Comparison of ENCODE assay signal across 9 cellular contexts in the genomic region with DNA sequence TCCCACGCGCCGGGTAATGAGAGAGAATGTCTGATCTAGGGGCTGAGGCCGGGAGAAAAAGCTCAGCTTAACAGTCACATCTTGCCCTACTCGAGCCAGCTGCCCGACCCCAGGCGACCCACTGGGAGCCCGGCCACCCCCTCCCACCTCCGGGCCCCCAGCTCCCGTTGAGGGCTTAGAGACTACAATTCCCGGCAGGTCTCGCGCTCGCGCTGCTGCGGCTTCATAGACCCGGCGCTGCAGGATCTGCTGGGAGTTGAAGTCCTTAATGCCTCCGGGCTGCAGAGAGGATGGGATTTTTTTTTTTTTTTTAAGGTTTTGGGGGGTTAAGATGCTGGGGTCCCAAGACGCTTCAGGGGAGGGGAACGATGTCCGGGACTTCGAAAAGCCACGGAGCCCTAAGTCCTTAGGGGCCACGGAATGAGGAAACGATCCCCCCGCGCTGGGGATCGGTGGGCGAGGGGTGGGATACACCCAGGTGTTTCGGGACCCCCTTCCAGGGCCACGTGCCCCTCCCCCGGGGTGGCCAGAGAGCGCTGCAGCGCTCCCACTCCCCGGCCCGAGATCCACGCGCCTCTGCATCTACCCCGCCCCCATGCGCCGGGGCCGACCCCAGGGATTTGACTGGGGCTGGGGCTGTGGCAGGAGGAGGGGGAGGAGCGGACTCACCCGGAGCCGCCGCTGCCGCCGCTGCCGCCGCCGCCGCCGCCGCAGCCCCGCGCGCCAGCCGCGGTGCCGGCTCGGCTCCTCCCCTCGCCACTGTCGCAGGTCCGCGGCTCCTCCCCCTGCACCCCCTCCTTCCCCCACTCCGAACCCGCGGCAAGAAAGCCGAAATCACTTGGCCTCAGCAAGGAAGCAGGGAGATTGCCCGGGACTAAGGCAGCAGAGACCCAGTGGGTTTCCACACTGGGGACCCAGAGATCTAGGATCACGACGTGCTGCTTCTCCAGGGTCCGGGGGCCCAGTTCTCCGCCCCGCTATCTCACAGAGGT. TPM values are rescaled to one million over a fixed set of nuclear protein-coding genes. Genes with fewer than 3 reads are reported as not detected.
DNase-seq lines count a peak whose midpoint lies in the region; ATAC-seq, FAIRE-seq and TF ChIP-seq lines count a peak whose summit lies in the region.
"Had no signal": no experiment of that assay in that cellular context is flagged by ENCODE, and none has a peak within 500 bp of the region (broad histone marks: within the 10 kb centered on the region; RNA-seq: fewer than 3 reads in every experiment).

SYT3 (minus strand) TSS at position 761 of the 992 bp plus-strand sequence. CDS start 2,470 bp downstream, outside the sequence.

- 4 to 6% methylated on average over 41 to 72 of the region's 76 CpGs for WGBS in pancreas, 2 donors

- peak within 1 kb of the TSS; percentile 67 for H3K4me3 Mint-ChIP-seq in activated T-cell treated with anti-CD3 and anti-CD28 coated beads, Interleukin-2, amount 50 U/mL, for 24 hours
- H3K4me3 Mint-ChIP-seq in glutamatergic neuron (ENCODE audit: unreplicated experiment): peak within 1 kb of the TSS; percentile 88

- peaks cover 63% of the 10 kb centered on the region for H3K27me3 Mint-ChIP-seq in activated T-cell treated with anti-CD3 and anti-CD28 coated beads, Interleukin-2, amount 50 U/mL, for 24 hours
- H3K27me3 Mint-ChIP-seq in glutamatergic neuron (ENCODE audit: unreplicated experiment): peaks cover 14% of the 10 kb centered on the region

- TF ChIP-seq CTCF in NB4 (IDR thresholded peaks at IDR 0.05; ENCODE audit: low read depth, low read length): no peak
- no peak for TF ChIP-seq CTCF in glutamatergic neuron (IDR thresholded peaks at IDR 0.05; ENCODE audit: partially characterized antibody, unreplicated experiment)
- TF ChIP-seq CTCF in pancreas (IDR thresholded peaks at IDR 0.05): no peak

- FAIRE-seq in pancreas (lab: Jason Lieb, UNC): no peak

- peaks cover 0 to 12% (median 2%) of the 10 kb centered on the region in 4 donors for H3K27me3 ChIP-seq in pancreas
- H3K27me3 ChIP-seq: ovary had no signal

- no peaks in the 10 kb centered on the region for H3K4me1 ChIP-seq in pancreas

- intact Hi-C loops in pancreas (cut with DNase I): no loop called here

- peaks cover 4% of the 10 kb centered on the region for H3K36me3 Mint-ChIP-seq in activated T-cell treated with anti-CD3 and anti-CD28 coated beads, Interleukin-2, amount 50 U/mL, for 24 hours (ENCODE audit: low read depth)
- H3K36me3 Mint-ChIP-seq in glutamatergic neuron (ENCODE audit: unreplicated experiment): peaks cover 15% of the 10 kb centered on the region

- ATAC-seq in pancreas (peak; percentile 87 to 98 (median 94)), GM19395 (IDR thresholded peaks at IDR 0.05; ENCODE audit: unreplicated experiment) (no peak)

- peaks cover 10% of the 10 kb centered on the region for H3K9me3 Mint-ChIP-seq in activated T-cell treated with anti-CD3 and anti-CD28 coated beads, Interleukin-2, amount 50 U/mL, for 24 hours
- H3K9me3 Mint-ChIP-seq in glutamatergic neuron (ENCODE audit: unreplicated experiment): peaks cover 14% of the 10 kb centered on the region

- H3K4me3 ChIP-seq in NB4 (ENCODE audit: low read depth, low read length) (no peak within 1 kb of the TSS), pancreas (peak within 1 kb of the TSS; percentile 18 to 49 (median 34))
- H3K4me3 ChIP-seq: ovary had no signal

- H3K27ac Mint-ChIP-seq in activated T-cell treated with anti-CD3 and anti-CD28 coated beads, Interleukin-2, amount 50 U/mL, for 24 hours: no peak within 1 kb of the TSS
- H3K27ac Mint-ChIP-seq in glutamatergic neuron (ENCODE audit: unreplicated experiment): peak within 1 kb of the TSS; percentile 48

- H3K9me3 ChIP-seq in pancreas: no peaks in the 10 kb centered on the region
- H3K9me3 ChIP-seq: ovary had no signal

- no peaks in the 10 kb centered on the region for H3K36me3 ChIP-seq in pancreas
- H3K36me3 ChIP-seq: ovary had no signal

- no peak for TF ChIP-seq POLR2A in NB4 (IDR thresholded peaks at IDR 0.05; ENCODE audit: extremely low read depth, insufficient read length)

- H3K27ac ChIP-seq in pancreas: no peak within 1 kb of the TSS
- H3K27ac ChIP-seq: ovary had no signal

- DNase-seq in DMS114 treated with DMSO at 0.1 percent for 48 hours (lab: John Stamatoyannopoulos, UW; ENCODE audit: unreplicated experiment): peak; percentile 22
- DNase-seq in NB4 (ENCODE audit: low read depth): peak; percentile 53
- peak; percentile 56 for DNase-seq in activated T-cell treated with anti-CD3 and anti-CD28 coated beads, Interleukin-2, amount 50 U/mL, for 24 hours
- DNase-seq in glutamatergic neuron: peak; percentile 87
- DNase-seq in pancreas: peak; percentile 26 to 80 (median 52)
- no peak for DNase-seq in 8988T
- no peak for DNase-seq in HT-29 (ENCODE audit: low spot score)

- H3K4me1 Mint-ChIP-seq in activated T-cell treated with anti-CD3 and anti-CD28 coated beads, Interleukin-2, amount 50 U/mL, for 24 hours (ENCODE audit: low read depth): peaks cover 6% of the 10 kb centered on the region
- H3K4me1 Mint-ChIP-seq in glutamatergic neuron (ENCODE audit: low read depth, unreplicated experiment): peaks cover 5% of the 10 kb centered on the region

RNA-seq across cellular contexts. Expression of gene SYT3, which starts in this region (rescaled TPM):
- total RNA-seq in glutamatergic neuron (ENCODE audit: unreplicated experiment) (15.6 TPM), pancreas (under 1 TPM; 0.09 to 0.63 (median 0.37) TPM)
- polyA plus RNA-seq in pancreas: under 1 TPM; 0.30 to 0.94 TPM
- total RNA-seq in HT-29 (2014; rRNA removed; shearing (Covaris generic)): not detected in 2 replicates

Comparison
In these comparisons a context has a peak if more than half of its experiments do, and no peak if none do; other contexts are left out.
1. RNA of gene SYT3 (total RNA-seq): 15.6 TPM in glutamatergic neuron (single experiment); 0.09 to 0.63 TPM in pancreas and not detected in HT-29; every median in the first group is over 10 times any median in the second.
2. Peak in DNase-seq, ATAC-seq and H3K4me3 ChIP-seq in pancreas; RNA of the gene not detected or under 1 TPM.
3. DNase-seq: peak in DMS114 treated with DMSO at 0.1 percent for 48 hours (single experiment), NB4 (single experiment), activated T-cell treated with anti-CD3 and anti-CD28 coated beads, Interleukin-2, amount 50 U/mL, for 24 hours (single experiment) and glutamatergic neuron (single experiment); none in 8988T (single experiment) and HT-29 (single experiment).